In genomic region chr7:100221767-100222444, GRCh38 we compare ENCODE assay signal across 12 cellular contexts. TPM values are rescaled to one million over a fixed set of nuclear protein-coding genes. Genes with fewer than 3 reads are reported as not detected.
A peak's percentile ranks its signal among the peaks of the same experiment; 100 is the strongest.
DNase-seq lines count a peak whose midpoint lies in the region; ATAC-seq lines count a peak whose summit lies in the region.
"Had no signal": no experiment of that assay in that cellular context is flagged by ENCODE, and none has a peak within 500 bp of the region (broad histone marks: within the 10 kb centered on the region; RNA-seq: fewer than 3 reads in every experiment).

No MANE protein-coding gene starts in this region.

- H3K9me3 Mint-ChIP-seq in activated T-helper 2 cell treated with anti-CD3 and anti-CD28 coated beads, Interferon-gamma antibody, Interleukin-2, Interleukin-4, amounts not matched to agents 10 μg/mL and 5 μg/mL and 100 μg/mL, durations not matched to agents 14 hours and 24 hours and 36 hours: no peaks in the 10 kb centered on the region
- no peaks in the 10 kb centered on the region for H3K9me3 Mint-ChIP-seq in naive thymus-derived CD8-positive, alpha-beta T cell

- peaks cover 58% of the 10 kb centered on the region for H3K36me3 Mint-ChIP-seq in activated T-helper 2 cell treated with anti-CD3 and anti-CD28 coated beads, Interferon-gamma antibody, Interleukin-2, Interleukin-4, amounts not matched to agents 10 μg/mL and 5 μg/mL and 100 μg/mL, durations not matched to agents 14 hours and 24 hours and 36 hours (ENCODE audit: low read depth)
- H3K36me3 Mint-ChIP-seq in naive thymus-derived CD8-positive, alpha-beta T cell: peaks cover 5 to 39% (median 5%) of the 10 kb centered on the region in 3 donors

- POLR2A ChIA-PET in naive thymus-derived CD8-positive, alpha-beta T cell (lab: Charles Lee): interaction anchor here (0.7 to 4.5 kb wide), 21 partner anchors 10 to 303 kb away, joined by 3 to 31 read pairs (median 4); partner anchors contain the start of genes AP4M1, LAMTOR4, MCM7 and MEPCE

- intact Hi-C loops in activated T-helper 2 cell treated with anti-CD3 and anti-CD28 coated beads, Interferon-gamma antibody, Interleukin-2, Interleukin-4, amounts not matched to agents 10 μg/mL and 5 μg/mL and 100 μg/mL, durations not matched to agents 14 hours and 24 hours and 36 hours (cut with micrococcal nuclease): no loop called here

- H3K4me3 Mint-ChIP-seq in activated T-helper 2 cell treated with anti-CD3 and anti-CD28 coated beads, Interferon-gamma antibody, Interleukin-2, Interleukin-4, amounts not matched to agents 10 μg/mL and 5 μg/mL and 100 μg/mL, durations not matched to agents 14 hours and 24 hours and 36 hours (ENCODE audit: low read depth): peak overlapping the region; percentile 94
- H3K4me3 Mint-ChIP-seq in naive thymus-derived CD8-positive, alpha-beta T cell: peak overlapping the region; percentile 88 to 99 (median 96)

- peak; percentile 37 for DNase-seq in stimulated activated CD4-positive, alpha-beta T cell treated with anti-CD3 and anti-CD28 coated beads, Interleukin-12 subunit alpha, Interleukin-12 subunit beta, amount 100 ng/mL, for 4 hours
- no peak for DNase-seq in stimulated activated CD4-positive, alpha-beta T cell treated with anti-CD3 and anti-CD28 coated beads, Interleukin-2, amount 100 ng/mL, for 48 hours
- DNase-seq in activated T-helper 2 cell treated with anti-CD3 and anti-CD28 coated beads, Interferon-gamma antibody, Interleukin-2, Interleukin-4, amounts not matched to agents 10 μg/mL and 5 μg/mL and 100 μg/mL, durations not matched to agents 14 hours and 24 hours and 36 hours (ENCODE audit: low spot score): no peak
- peak in 4 of 10 donors; percentile 27 to 63 (median 39) for DNase-seq in naive thymus-derived CD8-positive, alpha-beta T cell
- DNase-seq in iPS-NIHi11 (ENCODE audit: low spot score): no peak
- DNase-seq in NCI-H774 (lab: John Stamatoyannopoulos, UW): no peak
- DNase-seq in central memory CD4-positive, alpha-beta T cell: no peak
- DNase-seq: cerebellar nuclear complex had no signal

- peak overlapping the region; percentile 97 for H3K27ac Mint-ChIP-seq in activated T-helper 2 cell treated with anti-CD3 and anti-CD28 coated beads, Interferon-gamma antibody, Interleukin-2, Interleukin-4, amounts not matched to agents 10 μg/mL and 5 μg/mL and 100 μg/mL, durations not matched to agents 14 hours and 24 hours and 36 hours
- H3K27ac Mint-ChIP-seq in naive thymus-derived CD8-positive, alpha-beta T cell: peak overlapping the region; percentile 96 to 100 (median 98)

- peaks cover 49% of the 10 kb centered on the region for H3K4me1 Mint-ChIP-seq in activated T-helper 2 cell treated with anti-CD3 and anti-CD28 coated beads, Interferon-gamma antibody, Interleukin-2, Interleukin-4, amounts not matched to agents 10 μg/mL and 5 μg/mL and 100 μg/mL, durations not matched to agents 14 hours and 24 hours and 36 hours (ENCODE audit: low read depth)
- peaks cover 26 to 76% (median 72%) of the 10 kb centered on the region in 4 donors for H3K4me1 Mint-ChIP-seq in naive thymus-derived CD8-positive, alpha-beta T cell

- peak in 1 of 2 donors; percentile 8 for ATAC-seq in naive thymus-derived CD8-positive, alpha-beta T cell
- no peak for ATAC-seq in GM19395 (IDR thresholded peaks at IDR 0.05; ENCODE audit: unreplicated experiment)

- no peaks in the 10 kb centered on the region for H3K27me3 Mint-ChIP-seq in activated T-helper 2 cell treated with anti-CD3 and anti-CD28 coated beads, Interferon-gamma antibody, Interleukin-2, Interleukin-4, amounts not matched to agents 10 μg/mL and 5 μg/mL and 100 μg/mL, durations not matched to agents 14 hours and 24 hours and 36 hours (ENCODE audit: low read depth)
- H3K27me3 Mint-ChIP-seq in naive thymus-derived CD8-positive, alpha-beta T cell: peaks cover 0 to 2% (median 0%) of the 10 kb centered on the region in 5 donors

RNA-seq across cellular contexts. Expression of gene PVRIG, which starts 2.2 kb away (rescaled TPM):
- total RNA-seq in activated T-helper 2 cell treated with anti-CD3 and anti-CD28 coated beads, Interferon-gamma antibody, Interleukin-2, Interleukin-4, amounts not matched to agents 10 μg/mL and 5 μg/mL and 100 μg/mL, durations not matched to agents 14 hours and 24 hours and 36 hours: 18.7 and 21.7 TPM in 2 replicates
- 10 to 100 TPM; 81.5 to 83.8 TPM for total RNA-seq in naive thymus-derived CD8-positive, alpha-beta T cell
- 10 to 100 TPM; 79.1 to 85.4 (median 84.7) TPM for polyA plus RNA-seq in naive thymus-derived CD8-positive, alpha-beta T cell
- total RNA-seq: fibroblast of villous mesenchyme, MCF 10A, NCI-H460 had no signal

RNA-seq across cellular contexts. Expression of gene STAG3, which starts 44.2 kb away (rescaled TPM):
- 20.6 and 22.3 TPM in 2 replicates for total RNA-seq in activated T-helper 2 cell treated with anti-CD3 and anti-CD28 coated beads, Interferon-gamma antibody, Interleukin-2, Interleukin-4, amounts not matched to agents 10 μg/mL and 5 μg/mL and 100 μg/mL, durations not matched to agents 14 hours and 24 hours and 36 hours
- total RNA-seq in naive thymus-derived CD8-positive, alpha-beta T cell: 10 to 100 TPM; 12.0 to 12.1 TPM
- polyA plus RNA-seq in naive thymus-derived CD8-positive, alpha-beta T cell: 1 to 10 TPM; 6.0 to 8.6 (median 6.9) TPM

RNA-seq across cellular contexts. Expression of gene GPC2, which starts 44.7 kb away (rescaled TPM):
- 7.0 and 7.8 TPM in 2 replicates for total RNA-seq in activated T-helper 2 cell treated with anti-CD3 and anti-CD28 coated beads, Interferon-gamma antibody, Interleukin-2, Interleukin-4, amounts not matched to agents 10 μg/mL and 5 μg/mL and 100 μg/mL, durations not matched to agents 14 hours and 24 hours and 36 hours
- 10 to 100 TPM; 39.0 to 40.1 TPM for total RNA-seq in naive thymus-derived CD8-positive, alpha-beta T cell
- polyA plus RNA-seq in naive thymus-derived CD8-positive, alpha-beta T cell: 1 to 10 TPM in 1 of 3 donors, under 1 TPM in 2; 0.09 to 1.1 (median 0.42) TPM

RNA-seq across cellular contexts. Expression of gene GAL3ST4, which starts 53.5 kb away (rescaled TPM):
- 2.4 and 2.8 TPM in 2 replicates for total RNA-seq in activated T-helper 2 cell treated with anti-CD3 and anti-CD28 coated beads, Interferon-gamma antibody, Interleukin-2, Interleukin-4, amounts not matched to agents 10 μg/mL and 5 μg/mL and 100 μg/mL, durations not matched to agents 14 hours and 24 hours and 36 hours
- total RNA-seq in naive thymus-derived CD8-positive, alpha-beta T cell: 10 to 100 TPM; 37.0 to 39.1 TPM
- polyA plus RNA-seq in naive thymus-derived CD8-positive, alpha-beta T cell: 1 to 10 TPM; 4.0 to 6.5 (median 5.4) TPM
